In the genomic region with DNA sequence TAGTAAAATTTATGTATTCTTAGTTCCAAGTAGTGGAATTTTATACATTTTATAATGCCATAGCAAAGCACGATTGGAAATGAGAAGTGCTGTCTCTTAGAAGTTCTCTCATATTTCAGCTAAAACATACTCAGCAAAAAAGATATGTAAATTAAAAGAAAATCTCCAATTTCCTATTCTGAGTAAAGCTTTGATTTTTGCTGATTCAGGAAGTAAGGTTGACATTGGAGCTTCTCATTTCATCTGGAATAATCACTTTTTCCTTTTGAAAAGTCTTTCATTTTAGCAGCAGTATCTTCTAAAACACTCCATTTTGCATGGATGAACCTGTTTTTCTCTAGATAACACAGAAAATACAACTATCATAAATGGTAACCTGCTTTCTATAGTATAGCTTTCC, we compare ENCODE assay signal across 19 cellular contexts.
"Had no signal": no experiment of that assay in that cellular context is flagged by ENCODE, and none has a peak within 500 bp of the region (broad histone marks: within the 10 kb centered on the region; RNA-seq: fewer than 3 reads in every experiment).

No MANE protein-coding gene starts in this region.

- H3K4me3 ChIP-seq: esophagus squamous epithelium, gastroesophageal sphincter, hepatocyte, psoas muscle, suprapubic skin, thyroid gland had no signal

- H3K9me3 ChIP-seq: esophagus squamous epithelium, gastroesophageal sphincter, neutrophil, psoas muscle, suprapubic skin, thyroid gland had no signal

- ATAC-seq: effector memory CD8-positive, alpha-beta T cell; gastroesophageal sphincter; naive thymus-derived CD8-positive, alpha-beta T cell; psoas muscle; sciatic nerve had no signal

- H3K4me3 Mint-ChIP-seq: effector memory CD8-positive, alpha-beta T cell; naive thymus-derived CD8-positive, alpha-beta T cell; type B pancreatic cell had no signal

- H3K4me2 ChIP-seq: hepatocyte had no signal

- H3K27me3 Mint-ChIP-seq: effector memory CD8-positive, alpha-beta T cell; naive thymus-derived CD8-positive, alpha-beta T cell; type B pancreatic cell had no signal

- DNase-seq: effector memory CD8-positive, alpha-beta T cell; esophagus squamous epithelium; foreskin fibroblast; head of caudate nucleus; mesendoderm; naive thymus-derived CD8-positive, alpha-beta T cell; psoas muscle; retina; stimulated activated CD4-positive, alpha-beta T cell treated with anti-CD3 and anti-CD28 coated beads, Interleukin-12 subunit alpha, Interleukin-12 subunit beta, amount 100 ng/mL, for 4 hours; stimulated activated CD4-positive, alpha-beta T cell treated with anti-CD3 and anti-CD28 coated beads, Interleukin-2, amount 100 ng/mL, for 48 hours; stimulated activated naive CD4-positive, alpha-beta T cell treated with Interleukin-2 at 50 U/mL for 16 hours; thyroid gland had no signal

- H3K36me3 Mint-ChIP-seq: type B pancreatic cell had no signal

- H3K4me1 ChIP-seq: esophagus squamous epithelium, gastroesophageal sphincter, suprapubic skin had no signal

- H3K27ac ChIP-seq: esophagus squamous epithelium, gastroesophageal sphincter, hepatocyte, neutrophil, psoas muscle, suprapubic skin, thyroid gland had no signal

- H3K9me3 Mint-ChIP-seq: effector memory CD8-positive, alpha-beta T cell; naive thymus-derived CD8-positive, alpha-beta T cell; type B pancreatic cell had no signal

- H3K27me3 ChIP-seq: esophagus squamous epithelium, gastroesophageal sphincter, hepatocyte, neutrophil, suprapubic skin, thyroid gland had no signal

- H2AFZ ChIP-seq: hepatocyte had no signal

- H3K27ac Mint-ChIP-seq: effector memory CD8-positive, alpha-beta T cell; naive thymus-derived CD8-positive, alpha-beta T cell; type B pancreatic cell had no signal

- H3K36me3 ChIP-seq: esophagus squamous epithelium, gastroesophageal sphincter, neutrophil, suprapubic skin, thyroid gland had no signal

- FAIRE-seq: urothelium cell line had no signal
